Comparison of ENCODE assay signal across 9 cellular contexts in genomic region chr3:134462236-134463059, GRCh38. TPM values are rescaled to one million over a fixed set of nuclear protein-coding genes. Genes with fewer than 3 reads are reported as not detected.
DNase-seq lines count a peak whose midpoint lies in the region; ATAC-seq, FAIRE-seq and TF ChIP-seq lines count a peak whose summit lies in the region.
"Had no signal": no experiment of that assay in that cellular context is flagged by ENCODE, and none has a peak within 500 bp of the region (broad histone marks: within the 10 kb centered on the region; RNA-seq: fewer than 3 reads in every experiment).

No MANE protein-coding gene starts in this region.

- H3K4ac ChIP-seq in neuronal stem cell (ENCODE audit: low read length), result no peak overlapping the region

- WGBS in liver, result 63% methylated on average over 10 of the region's 10 CpGs
- WGBS in HepG2 (ENCODE audit: low lambda C conversion rate), result 18% methylated on average over 10 of the region's 10 CpGs
- WGBS in neuronal stem cell (ENCODE audit: extremely low coverage in 2 of 2, insufficient read length in 2 of 2, insufficient replicate concordance in 1 of 2), 2 donors, result no CpG with 5 or more reads among the region's 10 CpGs

- DNase-seq in HepG2 (ENCODE audit: low spot score), result no peak
- peak; percentile 81 for DNase-seq in fibroblast of gingiva (ENCODE audit: low read depth)
- no peak for DNase-seq in neuronal stem cell (ENCODE audit: low spot score)
- no peak for DNase-seq in NCI-H187 (lab: John Stamatoyannopoulos, UW)

- BruUV-seq in HepG2 (replicated peaks; lab: Mats Ljungman, UMichigan), result no TSS peak

- no peaks in the 10 kb centered on the region for H4K20me1 ChIP-seq in HepG2 (ENCODE audit: insufficient read depth, low read length)

- TF ChIP-seq CTCF in liver (IDR thresholded peaks at IDR 0.05; ENCODE audit: low read depth, low read length, missing input control), result no peak
- TF ChIP-seq CTCF in HepG2 (CRISPR knock-in tag; IDR thresholded peaks at IDR 0.05), result no peak

- H3K27me3 ChIP-seq in liver (ENCODE audit: control insufficient read depth in 4 of 4, insufficient read depth in 4 of 4, low read length in 3 of 4) (no peaks in the 10 kb centered on the region), HepG2 (ENCODE audit: control insufficient read depth in 1 of 2, insufficient read depth in 2 of 2, low read length in 2 of 2) (peaks cover 0 to 26% of the 10 kb centered on the region in 2 experiments; a peak in 2 of 5 replicates), neuronal stem cell (ENCODE audit: control insufficient read depth in 3 of 3, insufficient read depth in 3 of 3, low read depth in 1 of 3, low read length in 3 of 3) (no peaks in the 10 kb centered on the region)

- H3K79me2 ChIP-seq in HepG2 (ENCODE audit: insufficient read depth, low read length), result no peaks in the 10 kb centered on the region

- no peak overlapping the region for H4K91ac ChIP-seq in neuronal stem cell (ENCODE audit: low read depth, low read length, poor library complexity)

- TF ChIP-seq POLR2A in HepG2 (IDR thresholded peaks at IDR 0.05; ENCODE audit: insufficient read depth in 1 of 2, low read depth in 2 of 2, low read length in 2 of 2), result no peak

- no peaks in the 10 kb centered on the region for H3K36me3 ChIP-seq in liver (ENCODE audit: control insufficient read depth in 4 of 4, insufficient read depth in 3 of 4, low read depth in 1 of 4, low read length in 3 of 4)
- H3K36me3 ChIP-seq in HepG2 (replicated peaks in 1 of 2; ENCODE audit: control insufficient read depth in 1 of 2, insufficient read depth in 2 of 2, low read length in 2 of 2), result no peaks in the 10 kb centered on the region
- H3K36me3 ChIP-seq in neuronal stem cell (replicated peaks in 1 of 2; ENCODE audit: control insufficient read depth in 2 of 2, insufficient read depth in 2 of 2, low read length in 2 of 2), result no peaks in the 10 kb centered on the region

- H4K8ac ChIP-seq in neuronal stem cell (ENCODE audit: low read depth, low read length), result no peak overlapping the region

- H3K9me3 ChIP-seq in liver (ENCODE audit: control insufficient read depth in 4 of 4, low read length in 3 of 4), result no peaks in the 10 kb centered on the region
- H3K9me3 ChIP-seq in HepG2 (ENCODE audit: low read length), result no peaks in the 10 kb centered on the region
- H3K9me3 ChIP-seq in neuronal stem cell (replicated peaks in 1 of 2; ENCODE audit: control insufficient read depth in 2 of 2, insufficient read depth in 1 of 2, low read depth in 1 of 2, low read length in 2 of 2), result peaks cover 0 to 1% of the 10 kb centered on the region in 2 donors

- in situ Hi-C loops in HepG2 (cut with HindIII; ENCODE audit: extremely low pct_ligation_motif_present, low pct_unique_long_range_greater_than_20kb), result no loop called here

- ATAC-seq in HepG2 (no peak), HG02610 (IDR thresholded peaks at IDR 0.05; ENCODE audit: unreplicated experiment) (no peak), GM21447 (IDR thresholded peaks at IDR 0.05; ENCODE audit: unreplicated experiment) (no peak), GM19463 (IDR thresholded peaks at IDR 0.05; ENCODE audit: unreplicated experiment) (no peak)

- H3K4me3 ChIP-seq in liver (ENCODE audit: low read depth in 1 of 3, low read length in 3 of 3) (no peak overlapping the region), HepG2 (replicated peaks in 1 of 3; ENCODE audit: insufficient read depth in 1 of 3, low read depth in 2 of 3, low read length in 3 of 3) (no peak overlapping the region), neuronal stem cell (ENCODE audit: low read length in 2 of 2) (no peak overlapping the region)

- H2BK120ac ChIP-seq in neuronal stem cell (ENCODE audit: low read depth, low read length), result no peak overlapping the region

- intact Hi-C loops in HepG2 (cut with micrococcal nuclease; ENCODE audit: unreplicated experiment), result no loop called here

- FAIRE-seq in HepG2 (lab: Jason Lieb, UNC), result no peak
- FAIRE-seq: GM18507 had no signal

- TF ChIP-seq RAD21 in liver (IDR thresholded peaks at IDR 0.05), result peak in 1 of 2 donors; percentile 21
- no peak for TF ChIP-seq RAD21 in HepG2 (CRISPR knock-in tag; IDR thresholded peaks at IDR 0.05)

- H3K9ac ChIP-seq in liver (ENCODE audit: low read depth in 1 of 2, low read length in 2 of 2), result no peak overlapping the region
- no peak overlapping the region for H3K9ac ChIP-seq in HepG2 (ENCODE audit: insufficient read depth, low read depth, low read length)
- no peak overlapping the region for H3K9ac ChIP-seq in neuronal stem cell (ENCODE audit: low read depth, low read length, poor library complexity)

- H2BK12ac ChIP-seq in neuronal stem cell (ENCODE audit: low read length), result no peak overlapping the region

- H3K79me1 ChIP-seq in neuronal stem cell (ENCODE audit: low read depth, low read length), result no peaks in the 10 kb centered on the region

- TF ChIP-seq EP300 in HepG2 (IDR thresholded peaks at IDR 0.05; ENCODE audit: low read depth in 2 of 2, low read length in 2 of 2), result no peak
- no peak for TF ChIP-seq EP300 in HepG2 (CRISPR knock-in tag; IDR thresholded peaks at IDR 0.05; ENCODE audit: borderline replicate concordance)

- H3K23ac ChIP-seq in neuronal stem cell (ENCODE audit: low read depth, low read length, poor library complexity), result no peak overlapping the region

- H2BK15ac ChIP-seq in neuronal stem cell (ENCODE audit: low read length), result no peak overlapping the region

- no peak overlapping the region for H2AFZ ChIP-seq in HepG2 (ENCODE audit: low read length)
- H2AFZ ChIP-seq in neuronal stem cell (ENCODE audit: low read length), result peak overlapping the region; percentile 58

- H3K4me1 ChIP-seq in liver (ENCODE audit: control insufficient read depth in 4 of 4, insufficient read depth in 4 of 4, low read length in 3 of 4) (no peaks in the 10 kb centered on the region), HepG2 (ENCODE audit: insufficient read depth, low read length) (peaks cover 5% of the 10 kb centered on the region), neuronal stem cell (ENCODE audit: control insufficient read depth in 2 of 2, insufficient read depth in 1 of 2, low read depth in 1 of 2, low read length in 2 of 2) (peaks cover 19 to 21% of the 10 kb centered on the region in 2 donors)

- no peak overlapping the region for H2AK5ac ChIP-seq in neuronal stem cell (ENCODE audit: low read depth, low read length)

- POLR2A ChIA-PET in HepG2 (lab: Yijun Ruan, JAX), result no interaction called here

- peak overlapping the region; percentile 43 to 69 for H3K27ac ChIP-seq in liver (ENCODE audit: low read depth in 1 of 2, low read length in 2 of 2)
- H3K27ac ChIP-seq in HepG2 (ENCODE audit: extremely low read length, insufficient read depth, low read length), result no peak overlapping the region
- peak overlapping the region; percentile 96 for H3K27ac ChIP-seq in neuronal stem cell (replicated peaks; ENCODE audit: low read length)

- H3K18ac ChIP-seq in neuronal stem cell (ENCODE audit: low read length), result no peak overlapping the region

- H2BK5ac ChIP-seq in neuronal stem cell (ENCODE audit: low read length), result peak overlapping the region; percentile 39

- no peak overlapping the region for H3K14ac ChIP-seq in neuronal stem cell (ENCODE audit: low read length)

- H3K4me2 ChIP-seq in HepG2 (ENCODE audit: low read depth, low read length) (no peak overlapping the region), neuronal stem cell (ENCODE audit: insufficient read depth, low read length, poor library complexity, severe bottlenecking) (no peak overlapping the region)

- CTCF ChIA-PET in HepG2 (lab: Yijun Ruan, JAX; ENCODE audit: low intra/inter-chr PET ratio, low total read pairs), result no interaction called here

RNA-seq across cellular contexts. Expression of gene ANAPC13, which starts 23.3 kb away (rescaled TPM):
- total RNA-seq in liver (10 to 100 TPM; 20.9 to 30.2 TPM), HepG2 (2016; rRNA removed; fragmentation: Illumina TruSeq; extraction: Trizol) (69.1 and 95.1 TPM in 2 replicates)
- polyA plus RNA-seq in liver (10 to 100 TPM; 46.2 to 80.9 TPM), HepG2 (2011; rRNA removed) (30.1 and 48.7 TPM in 2 replicates)
- 28.8 and 29.6 TPM in 2 replicates for total RNA-seq in HepG2 (2016; cell fraction: cytosol; rRNA removed; fragmentation: Illumina TruSeq; extraction: Trizol; ENCODE audit: low read depth)
- total RNA-seq in HepG2 (2016; cell fraction: insoluble cytoplasmic fraction; rRNA removed; fragmentation: Illumina TruSeq; extraction: Trizol), result 65.5 and 97.5 TPM in 2 replicates
- 66.9 and 68.5 TPM in 2 replicates for total RNA-seq in HepG2 (2016; cell fraction: membrane; rRNA removed; fragmentation: Illumina TruSeq; extraction: Trizol)
- total RNA-seq in HepG2 (2016; cell fraction: nucleus; rRNA removed; fragmentation: Illumina TruSeq; extraction: Trizol), result 35.2 and 41.2 TPM in 2 replicates
- polyA plus RNA-seq in HepG2 (2011; cell fraction: cytosol; rRNA removed), result 25.8 and 39.9 TPM in 2 replicates
- 8.8 and 11.8 TPM in 2 replicates for polyA plus RNA-seq in HepG2 (2011; cell fraction: nucleus; rRNA removed)
- polyA plus RNA-seq in HepG2 (2012), result 49.7 and 63.1 TPM in 2 replicates
- 39.1 and 56.3 TPM in 2 replicates for polyA plus RNA-seq in HepG2 (2016; cell fraction: cytosol; fragmentation: Illumina TruSeq; extraction: Trizol; ENCODE audit: low read depth)
- polyA plus RNA-seq in HepG2 (2016; cell fraction: insoluble cytoplasmic fraction; fragmentation: Illumina TruSeq; extraction: Trizol; ENCODE audit: low read depth), result 131 and 136 TPM in 2 replicates
- polyA plus RNA-seq in HepG2 (2016; cell fraction: membrane; fragmentation: Illumina TruSeq; extraction: Trizol; ENCODE audit: low read depth), result 79.6 and 85.2 TPM in 2 replicates
- 57.6 and 59.2 TPM in 2 replicates for polyA plus RNA-seq in HepG2 (2016; cell fraction: nucleus; fragmentation: Illumina TruSeq; extraction: Trizol; ENCODE audit: insufficient read depth, low read depth)
- 7.5 and 12.4 TPM in 2 replicates for polyA minus RNA-seq in HepG2 (2011; rRNA and poly(A)+ RNA removed; ENCODE audit: low replicate concordance)
- 15.1 and 18.6 TPM in 2 replicates for polyA minus RNA-seq in HepG2 (2011; cell fraction: cytosol; rRNA and poly(A)+ RNA removed)
- 26.4 and 28.3 TPM in 2 replicates for polyA minus RNA-seq in HepG2 (2011; cell fraction: nucleus; rRNA and poly(A)+ RNA removed)
- 68.7 TPM for polyA plus RNA-seq in neuronal stem cell (2013, experiment 1 of 2)
- 68.7 TPM for polyA plus RNA-seq in neuronal stem cell (2013, experiment 2 of 2)

RNA-seq across cellular contexts. Expression of gene CEP63, which starts 23.4 kb away (rescaled TPM):
- total RNA-seq in liver, result 10 to 100 TPM; 14.3 to 16.1 TPM
- polyA plus RNA-seq in liver, result 10 to 100 TPM in 1 of 2 donors, 1 to 10 TPM in 1; 8.1 to 11.1 TPM
- 18.4 and 25.6 TPM in 2 replicates for total RNA-seq in HepG2 (2016; rRNA removed; fragmentation: Illumina TruSeq; extraction: Trizol)
- total RNA-seq in HepG2 (2016; cell fraction: cytosol; rRNA removed; fragmentation: Illumina TruSeq; extraction: Trizol; ENCODE audit: low read depth), result 7.5 and 9.5 TPM in 2 replicates
- 19.5 and 23.0 TPM in 2 replicates for total RNA-seq in HepG2 (2016; cell fraction: insoluble cytoplasmic fraction; rRNA removed; fragmentation: Illumina TruSeq; extraction: Trizol)
- 16.9 and 19.2 TPM in 2 replicates for total RNA-seq in HepG2 (2016; cell fraction: membrane; rRNA removed; fragmentation: Illumina TruSeq; extraction: Trizol)
- 15.5 and 17.1 TPM in 2 replicates for total RNA-seq in HepG2 (2016; cell fraction: nucleus; rRNA removed; fragmentation: Illumina TruSeq; extraction: Trizol)
- polyA plus RNA-seq in HepG2 (2011; rRNA removed), result 7.0 and 7.2 TPM in 2 replicates
- polyA plus RNA-seq in HepG2 (2011; cell fraction: cytosol; rRNA removed), result 2.9 and 4.4 TPM in 2 replicates
- polyA plus RNA-seq in HepG2 (2011; cell fraction: nucleus; rRNA removed), result 4.1 and 20.5 TPM in 2 replicates
- polyA plus RNA-seq in HepG2 (2012), result 16.1 and 22.5 TPM in 2 replicates
- polyA plus RNA-seq in HepG2 (2016; cell fraction: cytosol; fragmentation: Illumina TruSeq; extraction: Trizol; ENCODE audit: low read depth), result 7.0 and 8.2 TPM in 2 replicates
- 26.6 and 31.1 TPM in 2 replicates for polyA plus RNA-seq in HepG2 (2016; cell fraction: insoluble cytoplasmic fraction; fragmentation: Illumina TruSeq; extraction: Trizol; ENCODE audit: low read depth)
- 13.3 and 15.5 TPM in 2 replicates for polyA plus RNA-seq in HepG2 (2016; cell fraction: membrane; fragmentation: Illumina TruSeq; extraction: Trizol; ENCODE audit: low read depth)
- 21.6 and 23.0 TPM in 2 replicates for polyA plus RNA-seq in HepG2 (2016; cell fraction: nucleus; fragmentation: Illumina TruSeq; extraction: Trizol; ENCODE audit: insufficient read depth, low read depth)
- 7.3 and 7.5 TPM in 2 replicates for polyA minus RNA-seq in HepG2 (2011; rRNA and poly(A)+ RNA removed; ENCODE audit: low replicate concordance)
- 4.5 and 5.5 TPM in 2 replicates for polyA minus RNA-seq in HepG2 (2011; cell fraction: cytosol; rRNA and poly(A)+ RNA removed)
- polyA minus RNA-seq in HepG2 (2011; cell fraction: nucleus; rRNA and poly(A)+ RNA removed), result 32.3 and 43.6 TPM in 2 replicates
- 30.4 TPM for polyA plus RNA-seq in neuronal stem cell (2013, experiment 1 of 2)
- 28.7 TPM for polyA plus RNA-seq in neuronal stem cell (2013, experiment 2 of 2)
